7 cellular contexts compared by ENCODE assay signal in genomic region chr3:164278550-164278949, GRCh38.
"Had no signal": no experiment of that assay in that cellular context is flagged by ENCODE, and none has a peak within 500 bp of the region (broad histone marks: within the 10 kb centered on the region; RNA-seq: fewer than 3 reads in every experiment).

No MANE protein-coding gene starts in this region.

- FAIRE-seq: G401.6, GM12878, GM12892, GM18507, GM19239 had no signal

- ATAC-seq: GM12878 had no signal

- H3K4me3 ChIP-seq: GM12878 had no signal

- DNase-seq: GDM1, GF-D8 had no signal
